Comparison of ENCODE assay signal across 1 cellular context in the genomic region with DNA sequence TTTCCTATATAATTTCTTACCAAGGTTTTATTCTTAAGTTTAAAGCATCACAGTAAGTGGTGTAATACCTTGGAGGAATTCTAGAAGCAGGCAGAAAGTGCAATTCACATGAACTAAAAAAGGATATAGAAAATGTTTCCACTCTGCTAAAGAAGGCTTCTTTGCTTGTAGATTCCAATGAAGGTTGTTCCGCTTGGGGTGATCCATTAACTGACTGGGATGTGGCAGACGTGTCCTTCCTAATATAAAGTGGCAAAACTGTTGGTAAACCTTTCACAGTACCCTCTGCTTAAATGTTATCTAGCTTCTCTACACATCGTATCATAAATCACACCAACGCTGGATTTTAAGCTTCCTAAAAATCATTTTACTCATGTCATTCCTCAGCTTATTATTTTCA.
TF ChIP-seq lines count a peak whose summit lies in the region.

No MANE protein-coding gene starts in this region.

TF ChIP-seq in SK-N-SH, 30 proteins besides CTCF, POLR2A, EP300 and RAD21 (continued from another document):
- TF ChIP-seq, protein P1, sequence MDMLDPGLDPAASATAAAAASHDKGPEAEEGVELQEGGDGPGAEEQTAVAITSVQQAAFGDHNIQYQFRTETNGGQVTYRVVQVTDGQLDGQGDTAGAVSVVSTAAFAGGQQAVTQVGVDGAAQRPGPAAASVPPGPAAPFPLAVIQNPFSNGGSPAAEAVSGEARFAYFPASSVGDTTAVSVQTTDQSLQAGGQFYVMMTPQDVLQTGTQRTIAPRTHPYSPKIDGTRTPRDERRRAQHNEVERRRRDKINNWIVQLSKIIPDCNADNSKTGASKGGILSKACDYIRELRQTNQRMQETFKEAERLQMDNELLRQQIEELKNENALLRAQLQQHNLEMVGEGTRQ (IDR thresholded peaks at IDR 0.05; ENCODE audit: borderline replicate concordance, low read depth, low read length): no peak
- TF ChIP-seq SIN3A (IDR thresholded peaks at IDR 0.05; ENCODE audit: borderline replicate concordance, low read depth, low read length): no peak
- TF ChIP-seq JUND (IDR thresholded peaks at IDR 0.05): no peak
- TF ChIP-seq, protein P2, sequence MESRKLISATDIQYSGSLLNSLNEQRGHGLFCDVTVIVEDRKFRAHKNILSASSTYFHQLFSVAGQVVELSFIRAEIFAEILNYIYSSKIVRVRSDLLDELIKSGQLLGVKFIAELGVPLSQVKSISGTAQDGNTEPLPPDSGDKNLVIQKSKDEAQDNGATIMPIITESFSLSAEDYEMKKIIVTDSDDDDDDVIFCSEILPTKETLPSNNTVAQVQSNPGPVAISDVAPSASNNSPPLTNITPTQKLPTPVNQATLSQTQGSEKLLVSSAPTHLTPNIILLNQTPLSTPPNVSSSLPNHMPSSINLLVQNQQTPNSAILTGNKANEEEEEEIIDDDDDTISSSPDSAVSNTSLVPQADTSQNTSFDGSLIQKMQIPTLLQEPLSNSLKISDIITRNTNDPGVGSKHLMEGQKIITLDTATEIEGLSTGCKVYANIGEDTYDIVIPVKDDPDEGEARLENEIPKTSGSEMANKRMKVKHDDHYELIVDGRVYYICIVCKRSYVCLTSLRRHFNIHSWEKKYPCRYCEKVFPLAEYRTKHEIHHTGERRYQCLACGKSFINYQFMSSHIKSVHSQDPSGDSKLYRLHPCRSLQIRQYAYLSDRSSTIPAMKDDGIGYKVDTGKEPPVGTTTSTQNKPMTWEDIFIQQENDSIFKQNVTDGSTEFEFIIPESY (IDR thresholded peaks at IDR 0.05; ENCODE audit: borderline replicate concordance, low read depth): no peak
- TF ChIP-seq TEAD4 (IDR thresholded peaks at IDR 0.05; ENCODE audit: borderline replicate concordance, insufficient read depth): no peak
- no peak for TF ChIP-seq FOXM1 (IDR thresholded peaks at IDR 0.05; ENCODE audit: low read depth)
- TF ChIP-seq ELF1 (IDR thresholded peaks at IDR 0.05): no peak
- TF ChIP-seq RCOR1 (IDR thresholded peaks at IDR 0.05; ENCODE audit: low read length): no peak
- TF ChIP-seq, protein P3, sequence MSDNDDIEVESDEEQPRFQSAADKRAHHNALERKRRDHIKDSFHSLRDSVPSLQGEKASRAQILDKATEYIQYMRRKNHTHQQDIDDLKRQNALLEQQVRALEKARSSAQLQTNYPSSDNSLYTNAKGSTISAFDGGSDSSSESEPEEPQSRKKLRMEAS (IDR thresholded peaks at IDR 0.05; ENCODE audit: low read depth): no peak
- no peak for TF ChIP-seq FOSL2 (IDR thresholded peaks at IDR 0.05; ENCODE audit: borderline replicate concordance, low read depth)
- TF ChIP-seq MEF2A (IDR thresholded peaks at IDR 0.05; ENCODE audit: borderline replicate concordance, low read depth): no peak
- no peak for TF ChIP-seq GATA2 (CRISPR knock-in tag; IDR thresholded peaks at IDR 0.05)
- TF ChIP-seq RXRA (IDR thresholded peaks at IDR 0.05; ENCODE audit: borderline replicate concordance, low read depth): no peak
- TF ChIP-seq RFX5 (IDR thresholded peaks at IDR 0.05; ENCODE audit: low read length): no peak
- TF ChIP-seq CHD2 (IDR thresholded peaks at IDR 0.05; ENCODE audit: low read length, partially characterized antibody): no peak
